ENCODE assay signal across 11 cellular contexts in the genomic region with DNA sequence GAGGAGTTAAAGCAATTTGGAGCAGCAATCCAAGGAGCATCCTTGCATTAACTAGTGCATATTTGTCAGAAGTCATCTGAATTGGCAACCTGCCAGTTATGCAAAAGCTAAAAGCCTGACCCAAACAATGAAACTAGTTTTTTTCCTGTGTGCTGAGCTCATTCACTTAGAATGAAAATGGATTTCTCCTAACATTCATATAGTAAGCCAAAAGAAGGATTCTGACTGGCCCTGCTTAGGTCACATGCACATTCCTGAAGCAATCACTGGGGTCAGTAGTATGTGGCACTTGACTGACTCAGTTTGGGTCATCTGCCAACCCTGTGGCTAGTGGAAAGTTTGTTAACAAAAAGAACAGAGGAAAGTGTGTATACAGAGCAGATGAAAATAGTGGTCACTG. TPM values are rescaled to one million over a fixed set of nuclear protein-coding genes. Genes with fewer than 3 reads are reported as not detected.
DNase-seq lines count a peak whose midpoint lies in the region; ATAC-seq and TF ChIP-seq lines count a peak whose summit lies in the region.
"Had no signal": no experiment of that assay in that cellular context is flagged by ENCODE, and none has a peak within 500 bp of the region (broad histone marks: within the 10 kb centered on the region; RNA-seq: fewer than 3 reads in every experiment).

No MANE protein-coding gene starts in this region.

- H3K9ac ChIP-seq in colonic mucosa (ENCODE audit: low read depth in 2 of 2, low read length in 2 of 2): no peak overlapping the region

- intact Hi-C loops in sciatic nerve (cut with DNase I): no loop called here
- intact Hi-C loops in colonic mucosa (cut with DNase I): no loop called here
- intact Hi-C loops in CD14-positive monocyte (cut with micrococcal nuclease): no loop called here

- H3K27ac Mint-ChIP-seq in CD14-positive monocyte: no peak overlapping the region

- H3K27me3 ChIP-seq in colonic mucosa: no peaks in the 10 kb centered on the region

- peak; percentile 68 for ATAC-seq in sciatic nerve
- ATAC-seq: A549 had no signal

- H3K9me3 Mint-ChIP-seq in CD14-positive monocyte: no peaks in the 10 kb centered on the region

- H3K36me3 Mint-ChIP-seq in CD14-positive monocyte: no peaks in the 10 kb centered on the region

- no peak for TF ChIP-seq CTCF in colonic mucosa (IDR thresholded peaks at IDR 0.05)
- no peak for TF ChIP-seq CTCF in CD14-positive monocyte (IDR thresholded peaks at IDR 0.05)

- no peaks in the 10 kb centered on the region for H3K4me1 ChIP-seq in colonic mucosa
- H3K4me1 ChIP-seq: A549 had no signal

- H3K27ac ChIP-seq in colonic mucosa: no peak overlapping the region
- H3K27ac ChIP-seq: A549 had no signal

- DNase-seq in NCI-H748 (lab: John Stamatoyannopoulos, UW; ENCODE audit: unreplicated experiment) (peak; percentile 6), NCI-H748 treated with DMSO at 0.1 percent for 48 hours (lab: John Stamatoyannopoulos, UW) (no peak), OCI-M1 (lab: John Stamatoyannopoulos, UW) (peak; percentile 42), fibroblast of peridontal ligament (ENCODE audit: extremely low read depth) (peak; percentile 99), sciatic nerve (ENCODE audit: low spot score) (no peak), KBM-7 (no peak), colonic mucosa (no peak), CD14-positive monocyte (ENCODE audit: low spot score) (no peak)
- DNase-seq: activated effector memory CD4-positive, alpha-beta T cell treated with anti-CD3 and anti-CD28 coated beads, Interleukin-2, amount 50 U/mL, for 16 hours; NCI-H774 had no signal

- no peaks in the 10 kb centered on the region for H3K9me3 ChIP-seq in colonic mucosa

- peaks cover 0 to 3% (median 0%) of the 10 kb centered on the region in 3 donors for H3K27me3 Mint-ChIP-seq in CD14-positive monocyte (ENCODE audit: low read depth in 3 of 3)

- H3K4me3 Mint-ChIP-seq in CD14-positive monocyte: no peak overlapping the region

- H3K4me3 ChIP-seq in colonic mucosa: no peak overlapping the region
- H3K4me3 ChIP-seq: A549 had no signal

- in situ Hi-C loops in KBM-7 (cut with MboI; ENCODE audit: low pct_unique_long_range_greater_than_20kb, low sequenced_read_pairs): no loop called here

- no peaks in the 10 kb centered on the region for H3K4me1 Mint-ChIP-seq in CD14-positive monocyte

- no peaks in the 10 kb centered on the region for H3K36me3 ChIP-seq in colonic mucosa

RNA-seq across cellular contexts. Expression of gene OXSM, which starts 30.5 kb away (rescaled TPM):
- 6.8 TPM for total RNA-seq in sciatic nerve
- 10 to 100 TPM; 14.5 to 23.3 TPM for total RNA-seq in colonic mucosa
- polyA plus RNA-seq in CD14-positive monocyte: 1 to 10 TPM; 2.9 to 4.5 TPM

RNA-seq across cellular contexts. Expression of gene NGLY1, which starts 37.1 kb away (rescaled TPM):
- total RNA-seq in sciatic nerve: 32.8 TPM
- 10 to 100 TPM; 50.3 to 50.5 TPM for total RNA-seq in colonic mucosa
- polyA plus RNA-seq in CD14-positive monocyte: 10 to 100 TPM; 29.6 to 33.4 TPM

Comparison
In these comparisons a context has a peak if more than half of its experiments do, and no peak if none do; other contexts are left out.
1. DNase-seq: peak in NCI-H748 (single experiment), OCI-M1 (single experiment) and fibroblast of peridontal ligament (single experiment); none in NCI-H748 treated with DMSO at 0.1 percent for 48 hours (single experiment), sciatic nerve (single experiment), KBM-7 (single experiment), colonic mucosa (single experiment) and CD14-positive monocyte (single experiment).